In genomic region chr3:142850395-142851023, GRCh38 we compare ENCODE assay signal across 8 cellular contexts.
A peak's percentile ranks its signal among the peaks of the same experiment; 100 is the strongest.
DNase-seq lines count a peak whose midpoint lies in the region; ATAC-seq and TF ChIP-seq lines count a peak whose summit lies in the region.

No MANE protein-coding gene starts in this region.

- DNase-seq in NCI-H187 (lab: John Stamatoyannopoulos, UW) (peak; percentile 13 to 17), NCI-H187 treated with DMSO at 0.1 percent for 48 hours (lab: John Stamatoyannopoulos, UW) (no peak), MV-4-11 (lab: John Stamatoyannopoulos, UW) (peak; percentile 98), brain pericyte (ENCODE audit: low read depth, low spot score) (peak; percentile 76), non-pigmented ciliary epithelial cell (ENCODE audit: low read depth) (peak; percentile 89)

- no peak for ATAC-seq in GM19397 (IDR thresholded peaks at IDR 0.05; ENCODE audit: unreplicated experiment)
- ATAC-seq in GM19463 (IDR thresholded peaks at IDR 0.05; ENCODE audit: unreplicated experiment), result no peak
- ATAC-seq in GM18505 (IDR thresholded peaks at IDR 0.05; ENCODE audit: unreplicated experiment), result no peak

- no peak for TF ChIP-seq POLR2A in GM18505 (IDR thresholded peaks at IDR 0.05; ENCODE audit: borderline replicate concordance, extremely low read depth, insufficient read depth, insufficient read length)
